1 cellular context compared by ENCODE assay signal in the genomic region with DNA sequence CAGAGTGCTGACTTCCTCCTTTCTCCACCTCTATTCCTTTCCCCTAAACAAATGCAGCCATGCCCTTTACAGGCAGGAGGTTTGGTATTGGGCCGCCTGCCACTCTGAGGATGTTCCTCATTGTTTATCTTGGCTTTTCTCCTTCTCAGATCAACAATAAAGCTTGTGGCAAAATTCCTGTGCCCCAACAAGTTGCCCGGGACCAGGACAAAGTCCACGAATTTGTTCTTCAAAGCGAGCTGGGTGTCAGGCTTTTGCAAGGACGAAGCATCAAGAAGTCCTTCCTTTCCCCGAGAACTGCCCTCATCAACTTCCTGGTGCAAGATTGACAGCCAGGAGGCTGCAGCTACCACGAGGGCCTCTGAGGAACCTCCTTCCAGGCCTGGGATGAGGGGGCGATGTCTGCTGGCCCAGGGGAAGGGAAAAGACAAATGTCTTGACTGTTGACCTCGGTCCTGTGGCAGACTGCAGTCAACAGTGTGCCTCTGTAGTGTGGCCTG.
A peak's percentile ranks its signal among the peaks of the same experiment; 100 is the strongest.
TF ChIP-seq lines count a peak whose summit lies in the region.

No MANE protein-coding gene starts in this region.

TF ChIP-seq in GM12878, 131 proteins besides CTCF, POLR2A, EP300 and RAD21:
- TF ChIP-seq, protein P1, sequence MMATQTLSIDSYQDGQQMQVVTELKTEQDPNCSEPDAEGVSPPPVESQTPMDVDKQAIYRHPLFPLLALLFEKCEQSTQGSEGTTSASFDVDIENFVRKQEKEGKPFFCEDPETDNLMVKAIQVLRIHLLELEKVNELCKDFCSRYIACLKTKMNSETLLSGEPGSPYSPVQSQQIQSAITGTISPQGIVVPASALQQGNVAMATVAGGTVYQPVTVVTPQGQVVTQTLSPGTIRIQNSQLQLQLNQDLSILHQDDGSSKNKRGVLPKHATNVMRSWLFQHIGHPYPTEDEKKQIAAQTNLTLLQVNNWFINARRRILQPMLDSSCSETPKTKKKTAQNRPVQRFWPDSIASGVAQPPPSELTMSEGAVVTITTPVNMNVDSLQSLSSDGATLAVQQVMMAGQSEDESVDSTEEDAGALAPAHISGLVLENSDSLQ (IDR thresholded peaks at IDR 0.05), result peak; percentile 21; the same call in 1 of the 2 replicates
- no peak for TF ChIP-seq MEF2A (IDR thresholded peaks at IDR 0.05; ENCODE audit: insufficient read depth, low read depth, low read length)
